24 cellular contexts compared by ENCODE assay signal in genomic region chr10:29435809-29436501, GRCh38.
DNase-seq lines count a peak whose midpoint lies in the region; ATAC-seq and TF ChIP-seq lines count a peak whose summit lies in the region.
"Had no signal": no experiment of that assay in that cellular context is flagged by ENCODE, and none has a peak within 500 bp of the region (broad histone marks: within the 10 kb centered on the region; RNA-seq: fewer than 3 reads in every experiment).

No MANE protein-coding gene starts in this region.

- no peaks in the 10 kb centered on the region for H3K27me3 ChIP-seq in adipocyte (replicated peaks; ENCODE audit: control insufficient read depth, insufficient read depth, low read length)
- H3K27me3 ChIP-seq: esophagus squamous epithelium, hepatocyte, tibial nerve had no signal

- DNase-seq in GM04503 (ENCODE audit: low read depth), result peak; percentile 47
- DNase-seq in adipocyte (ENCODE audit: low read depth), result peak; percentile 33
- DNase-seq in fibroblast of villous mesenchyme (ENCODE audit: low read depth), result peak; percentile 60
- peak; percentile 62 for DNase-seq in stromal cell of bone marrow (ENCODE audit: low read depth)
- DNase-seq in T1000 (lab: John Stamatoyannopoulos, UW), result no peak
- DNase-seq in CD14-positive monocyte (ENCODE audit: low spot score), result no peak
- DNase-seq: activated CD4-positive, CD25-positive, alpha-beta regulatory T cell; activated CD8-positive, alpha-beta memory T cell treated with anti-CD3 and anti-CD28 coated beads for 24 hours; DMS153; esophagus squamous epithelium; H9; Karpas-422; kidney; NCI-H1105 treated with DMSO at 0.1 percent for 48 hours; NCI-H69; SHP77 treated with DMSO at 0.1 percent for 48 hours; stimulated activated CD4-positive, alpha-beta T cell treated with anti-CD3 and anti-CD28 coated beads, Interleukin-15, amount 100 ng/mL, for 24 hours; stimulated activated naive CD4-positive, alpha-beta T cell treated with Interleukin-2 at 50 U/mL for 16 hours had no signal

- H3K4me1 Mint-ChIP-seq in CD14-positive monocyte, result peaks cover 6% of the 10 kb centered on the region
- H3K4me1 Mint-ChIP-seq: mesothelial cell of epicardium had no signal

- H3K4me3 Mint-ChIP-seq in CD14-positive monocyte, result no peak overlapping the region
- H3K4me3 Mint-ChIP-seq: activated naive CD8-positive, alpha-beta T cell; H9; mesothelial cell of epicardium had no signal

- peaks cover 3% of the 10 kb centered on the region for H3K9me3 ChIP-seq in adipocyte (ENCODE audit: control insufficient read depth, low read length)

- no peak overlapping the region for H3K27ac Mint-ChIP-seq in CD14-positive monocyte
- H3K27ac Mint-ChIP-seq: activated naive CD8-positive, alpha-beta T cell; H9; mesothelial cell of epicardium had no signal

- peaks cover 0 to 2% (median 0%) of the 10 kb centered on the region in 3 donors for H3K27me3 Mint-ChIP-seq in CD14-positive monocyte (ENCODE audit: low read depth in 3 of 3)
- H3K27me3 Mint-ChIP-seq: activated naive CD8-positive, alpha-beta T cell had no signal

- intact Hi-C loops in CD14-positive monocyte (cut with micrococcal nuclease), result no loop called here

- no peak overlapping the region for H3K4me3 ChIP-seq in adipocyte (ENCODE audit: low read length)
- no peak overlapping the region for H3K4me3 ChIP-seq in fibroblast of villous mesenchyme (ENCODE audit: low read depth, low read length)
- H3K4me3 ChIP-seq: esophagus squamous epithelium, hepatocyte, tibial nerve had no signal

- no peak overlapping the region for H3K9ac ChIP-seq in adipocyte (ENCODE audit: low read length)

- no peaks in the 10 kb centered on the region for H3K36me3 ChIP-seq in adipocyte (ENCODE audit: control insufficient read depth, insufficient read depth, low read length, severe bottlenecking)

- peaks cover 18 to 43% (median 31%) of the 10 kb centered on the region in 7 donors for H3K9me3 Mint-ChIP-seq in CD14-positive monocyte

- H3K36me3 Mint-ChIP-seq in CD14-positive monocyte, result peaks cover 19 to 24% of the 10 kb centered on the region in 2 donors

- H3K4me1 ChIP-seq in adipocyte (ENCODE audit: control insufficient read depth, insufficient read depth, low read length), result peaks cover 7% of the 10 kb centered on the region

- TF ChIP-seq CTCF in fibroblast of villous mesenchyme (IDR thresholded peaks at IDR 0.05; ENCODE audit: insufficient read depth, low read depth, low read length) (no peak), CD14-positive monocyte (IDR thresholded peaks at IDR 0.05) (no peak)

- ATAC-seq in GM18520 (IDR thresholded peaks at IDR 0.05; ENCODE audit: unreplicated experiment), result no peak
- no peak for ATAC-seq in GM18870 (IDR thresholded peaks at IDR 0.05; ENCODE audit: unreplicated experiment)

Comparison
In these comparisons a context has a peak if more than half of its experiments do, and no peak if none do; other contexts are left out.
1. DNase-seq: peak in GM04503 (single experiment), adipocyte (single experiment), fibroblast of villous mesenchyme (single experiment) and stromal cell of bone marrow (single experiment); none in T1000 (single experiment) and CD14-positive monocyte (single experiment).